8 cellular contexts compared by ENCODE assay signal in genomic region chr16:370980-371728, GRCh38. TPM values are rescaled to one million over a fixed set of nuclear protein-coding genes. Genes with fewer than 3 reads are reported as not detected.
DNase-seq lines count a peak whose midpoint lies in the region; ATAC-seq, FAIRE-seq and TF ChIP-seq lines count a peak whose summit lies in the region.

No MANE protein-coding gene starts in this region.

- H3K9ac ChIP-seq in HepG2 (ENCODE audit: insufficient read depth, low read depth, low read length): 0 out of 2 replicates have a peak overlapping the region, but pooled peaks have one; percentile 28

- no peak for FAIRE-seq in HepG2 (lab: Jason Lieb, UNC)

- H2AFZ ChIP-seq in HepG2 (ENCODE audit: low read length): no peak overlapping the region

- peak overlapping the region; percentile 95 for H3K4me3 Mint-ChIP-seq in activated CD4-positive, alpha-beta T cell treated with anti-CD3 and anti-CD28 coated beads, Interleukin-2, amount 10 ng/mL, durations not matched to agents 7 days and 5 days
- peak overlapping the region; percentile 81 for H3K4me3 Mint-ChIP-seq in activated naive CD8-positive, alpha-beta T cell treated with anti-CD3 and anti-CD28 coated beads, Interleukin-2, amount 50 U/mL, for 24 hours

- H3K27me3 Mint-ChIP-seq in activated CD4-positive, alpha-beta T cell treated with anti-CD3 and anti-CD28 coated beads, Interleukin-2, amount 10 ng/mL, durations not matched to agents 7 days and 5 days: no peaks in the 10 kb centered on the region
- no peaks in the 10 kb centered on the region for H3K27me3 Mint-ChIP-seq in activated naive CD8-positive, alpha-beta T cell treated with anti-CD3 and anti-CD28 coated beads, Interleukin-2, amount 50 U/mL, for 24 hours

- 78% methylated on average over 5 of the region's 15 CpGs for WGBS in HepG2 (ENCODE audit: low lambda C conversion rate)
- WGBS in transverse colon (ENCODE audit: low coverage in 1 of 2), 2 donors: 44 to 66% methylated on average over 4 to 12 of the region's 15 CpGs

- TF ChIP-seq POLR2A in HepG2 (IDR thresholded peaks at IDR 0.05; ENCODE audit: insufficient read depth in 1 of 2, low read depth in 2 of 2, low read length in 2 of 2) (no peak), transverse colon (IDR thresholded peaks at IDR 0.05) (no peak)

- TF ChIP-seq EP300 in HepG2 (IDR thresholded peaks at IDR 0.05; ENCODE audit: low read depth in 2 of 2, low read length in 2 of 2) (no peak), HepG2 (CRISPR knock-in tag; IDR thresholded peaks at IDR 0.05; ENCODE audit: borderline replicate concordance) (no peak), transverse colon (IDR thresholded peaks at IDR 0.05; ENCODE audit: low read depth) (no peak)

- peak overlapping the region; percentile 96 for H3K27ac Mint-ChIP-seq in activated CD4-positive, alpha-beta T cell treated with anti-CD3 and anti-CD28 coated beads, Interleukin-2, amount 10 ng/mL, durations not matched to agents 7 days and 5 days
- peak overlapping the region; percentile 89 for H3K27ac Mint-ChIP-seq in activated naive CD8-positive, alpha-beta T cell treated with anti-CD3 and anti-CD28 coated beads, Interleukin-2, amount 50 U/mL, for 24 hours

- intact Hi-C loops in HepG2 (cut with micrococcal nuclease; ENCODE audit: unreplicated experiment): no loop called here
- intact Hi-C loops in transverse colon (cut with DNase I; ENCODE audit: low total_unique reads): no loop called here

- peaks cover 20% of the 10 kb centered on the region for H3K4me1 Mint-ChIP-seq in activated CD4-positive, alpha-beta T cell treated with anti-CD3 and anti-CD28 coated beads, Interleukin-2, amount 10 ng/mL, durations not matched to agents 7 days and 5 days
- peaks cover 12% of the 10 kb centered on the region for H3K4me1 Mint-ChIP-seq in activated naive CD8-positive, alpha-beta T cell treated with anti-CD3 and anti-CD28 coated beads, Interleukin-2, amount 50 U/mL, for 24 hours

- CTCF ChIA-PET in activated CD4-positive, alpha-beta T cell treated with anti-CD3 and anti-CD28 coated beads, Interleukin-2, amount 10 ng/mL, durations not matched to agents 7 days and 5 days (lab: Charles Lee): interaction anchor here (0.5 to 1.5 kb wide), 5 partner anchors 9 to 1530 kb away, joined by 3 to 5 read pairs (median 3); no protein-coding TSS in a partner anchor
- CTCF ChIA-PET in HepG2 (lab: Yijun Ruan, JAX; ENCODE audit: low intra/inter-chr PET ratio, low total read pairs): no interaction called here

- H3K79me2 ChIP-seq in HepG2 (ENCODE audit: insufficient read depth, low read length): peaks cover 6% of the 10 kb centered on the region

- H3K9me3 ChIP-seq in HepG2 (ENCODE audit: low read length) (no peaks in the 10 kb centered on the region), transverse colon (no peaks in the 10 kb centered on the region)

- H3K4me2 ChIP-seq in HepG2 (ENCODE audit: low read depth, low read length): peak overlapping the region; percentile 64

- H3K36me3 Mint-ChIP-seq in activated CD4-positive, alpha-beta T cell treated with anti-CD3 and anti-CD28 coated beads, Interleukin-2, amount 10 ng/mL, durations not matched to agents 7 days and 5 days (ENCODE audit: low read depth): peaks cover 17% of the 10 kb centered on the region
- peaks cover 11% of the 10 kb centered on the region for H3K36me3 Mint-ChIP-seq in activated naive CD8-positive, alpha-beta T cell treated with anti-CD3 and anti-CD28 coated beads, Interleukin-2, amount 50 U/mL, for 24 hours (ENCODE audit: low read depth)

- no TSS peak for BruUV-seq in HepG2 (replicated peaks; lab: Mats Ljungman, UMichigan)

- H3K4me1 ChIP-seq in HepG2 (ENCODE audit: insufficient read depth, low read length) (peaks cover 23% of the 10 kb centered on the region), transverse colon (peaks cover 12 to 19% (median 13%) of the 10 kb centered on the region in 4 donors)

- H3K9me3 Mint-ChIP-seq in activated CD4-positive, alpha-beta T cell treated with anti-CD3 and anti-CD28 coated beads, Interleukin-2, amount 10 ng/mL, durations not matched to agents 7 days and 5 days: no peaks in the 10 kb centered on the region
- no peaks in the 10 kb centered on the region for H3K9me3 Mint-ChIP-seq in activated naive CD8-positive, alpha-beta T cell treated with anti-CD3 and anti-CD28 coated beads, Interleukin-2, amount 50 U/mL, for 24 hours

- H3K36me3 ChIP-seq in HepG2 (replicated peaks in 1 of 2; ENCODE audit: control insufficient read depth in 1 of 2, insufficient read depth in 2 of 2, low read length in 2 of 2) (peaks cover 17 to 40% of the 10 kb centered on the region in 2 experiments; a peak in 4 of 5 replicates), transverse colon (peaks cover 0 to 24% (median 8%) of the 10 kb centered on the region in 4 donors)

- H3K4me3 ChIP-seq in HepG2 (replicated peaks in 1 of 3; ENCODE audit: insufficient read depth in 1 of 3, low read depth in 2 of 3, low read length in 3 of 3): peak overlapping the region in 2 of 3 experiments; percentile 36 to 44; a peak in 5 of 6 replicates
- peak overlapping the region in 2 of 4 donors; percentile 43 to 61 for H3K4me3 ChIP-seq in transverse colon

- no peak for TF ChIP-seq RAD21 in HepG2 (CRISPR knock-in tag; IDR thresholded peaks at IDR 0.05)

- H3K27ac ChIP-seq in HepG2 (ENCODE audit: extremely low read length, insufficient read depth, low read length) (peak overlapping the region; percentile 44), transverse colon (peak overlapping the region; percentile 71 to 84 (median 72))

- TF ChIP-seq CTCF in HepG2 (CRISPR knock-in tag; IDR thresholded peaks at IDR 0.05) (no peak), transverse colon (IDR thresholded peaks at IDR 0.05) (no peak)

- no peak for ATAC-seq in activated naive CD8-positive, alpha-beta T cell treated with anti-CD3 and anti-CD28 coated beads, Interleukin-2, amount 50 U/mL, for 24 hours
- no peak; the same call in 2 of the 3 replicates for ATAC-seq in HepG2
- ATAC-seq in HG03378 (IDR thresholded peaks at IDR 0.05; ENCODE audit: unreplicated experiment): no peak

- POLR2A ChIA-PET in activated CD4-positive, alpha-beta T cell treated with anti-CD3 and anti-CD28 coated beads, Interleukin-2, amount 10 ng/mL, durations not matched to agents 7 days and 5 days (lab: Charles Lee): interaction anchor here (1.0 kb wide), 1 partner anchor 10 kb away, joined by 3 read pairs; no protein-coding TSS in a partner anchor
- POLR2A ChIA-PET in HepG2 (lab: Yijun Ruan, JAX): interaction anchor here (1.0 to 2.8 kb wide), 5 partner anchors 9 to 136 kb away, joined by 4 to 27 read pairs (median 6); partner anchors contain the start of genes AXIN1, DECR2, FAM234A and PGAP6

- in situ Hi-C loops in HepG2 (cut with HindIII; ENCODE audit: extremely low pct_ligation_motif_present, low pct_unique_long_range_greater_than_20kb): no loop called here
- in situ Hi-C loops in transverse colon (cut with MboI; ENCODE audit: low pct_ligation_motif_present in 1 of 4, low pct_unique_long_range_greater_than_20kb in 1 of 4, low sequenced_read_pairs in 3 of 4): no loop called here

- no peak for DNase-seq in activated CD4-positive, alpha-beta T cell treated with anti-CD3 and anti-CD28 coated beads, Interleukin-2, amount 10 ng/mL, durations not matched to agents 7 days and 5 days
- no peak for DNase-seq in activated CD4-positive, alpha-beta T cell treated with anti-CD3 and anti-CD28 coated beads for 48 hours
- no peak for DNase-seq in activated naive CD8-positive, alpha-beta T cell treated with anti-CD3 and anti-CD28 coated beads, Interleukin-2, amount 50 U/mL, for 24 hours
- DNase-seq in HepG2 (ENCODE audit: low spot score) (no peak), transverse colon (peak; percentile 52), NCI-H526 (lab: John Stamatoyannopoulos, UW) (no peak), KG1 (lab: John Stamatoyannopoulos, UW) (no peak)

- no peaks in the 10 kb centered on the region for H4K20me1 ChIP-seq in HepG2 (ENCODE audit: insufficient read depth, low read length)

- no peaks in the 10 kb centered on the region for H3K27me3 ChIP-seq in HepG2 (ENCODE audit: control insufficient read depth in 1 of 2, insufficient read depth in 2 of 2, low read length in 2 of 2)
- H3K27me3 ChIP-seq in transverse colon: no peaks in the 10 kb centered on the region

RNA-seq across cellular contexts. Expression of gene MRPL28, which starts 0.8 kb away (rescaled TPM):
- total RNA-seq in activated CD4-positive, alpha-beta T cell treated with anti-CD3 and anti-CD28 coated beads, Interleukin-2, amount 10 ng/mL, durations not matched to agents 7 days and 5 days: 10 to 100 TPM; 78.4 to 80.0 TPM
- total RNA-seq in HepG2 (2016; rRNA removed; fragmentation: Illumina TruSeq; extraction: Trizol) (114 and 128 TPM in 2 replicates), transverse colon (10 to 100 TPM; 24.7 to 81.2 (median 53.0) TPM)
- total RNA-seq in HepG2 (2016; cell fraction: cytosol; rRNA removed; fragmentation: Illumina TruSeq; extraction: Trizol; ENCODE audit: low read depth): 30.5 and 32.3 TPM in 2 replicates
- total RNA-seq in HepG2 (2016; cell fraction: insoluble cytoplasmic fraction; rRNA removed; fragmentation: Illumina TruSeq; extraction: Trizol): 115 and 131 TPM in 2 replicates
- 36.8 and 38.6 TPM in 2 replicates for total RNA-seq in HepG2 (2016; cell fraction: membrane; rRNA removed; fragmentation: Illumina TruSeq; extraction: Trizol)
- total RNA-seq in HepG2 (2016; cell fraction: nucleus; rRNA removed; fragmentation: Illumina TruSeq; extraction: Trizol): 35.6 and 38.6 TPM in 2 replicates
- polyA plus RNA-seq in HepG2 (2011; rRNA removed): 121 and 135 TPM in 2 replicates
- polyA plus RNA-seq in HepG2 (2011; cell fraction: cytosol; rRNA removed): 141 and 211 TPM in 2 replicates
- 65.0 and 69.2 TPM in 2 replicates for polyA plus RNA-seq in HepG2 (2011; cell fraction: nucleus; rRNA removed)
- 50.0 and 56.2 TPM in 2 replicates for polyA plus RNA-seq in HepG2 (2012)
- 35.7 and 36.6 TPM in 2 replicates for polyA plus RNA-seq in HepG2 (2016; cell fraction: cytosol; fragmentation: Illumina TruSeq; extraction: Trizol; ENCODE audit: low read depth)
- 162 and 166 TPM in 2 replicates for polyA plus RNA-seq in HepG2 (2016; cell fraction: insoluble cytoplasmic fraction; fragmentation: Illumina TruSeq; extraction: Trizol; ENCODE audit: low read depth)
- 35.5 and 36.2 TPM in 2 replicates for polyA plus RNA-seq in HepG2 (2016; cell fraction: membrane; fragmentation: Illumina TruSeq; extraction: Trizol; ENCODE audit: low read depth)
- 85.4 and 90.0 TPM in 2 replicates for polyA plus RNA-seq in HepG2 (2016; cell fraction: nucleus; fragmentation: Illumina TruSeq; extraction: Trizol; ENCODE audit: insufficient read depth, low read depth)
- 51.3 and 73.8 TPM in 2 replicates for polyA minus RNA-seq in HepG2 (2011; rRNA and poly(A)+ RNA removed; ENCODE audit: low replicate concordance)
- polyA minus RNA-seq in HepG2 (2011; cell fraction: cytosol; rRNA and poly(A)+ RNA removed): 29.4 and 29.5 TPM in 2 replicates
- 10.2 and 13.2 TPM in 2 replicates for polyA minus RNA-seq in HepG2 (2011; cell fraction: nucleus; rRNA and poly(A)+ RNA removed)

RNA-seq across cellular contexts. Expression of gene PGAP6, which starts 10.6 kb away (rescaled TPM):
- 10 to 100 TPM; 85.2 to 99.2 TPM for total RNA-seq in activated CD4-positive, alpha-beta T cell treated with anti-CD3 and anti-CD28 coated beads, Interleukin-2, amount 10 ng/mL, durations not matched to agents 7 days and 5 days
- 33.7 and 52.7 TPM in 2 replicates for total RNA-seq in HepG2 (2016; rRNA removed; fragmentation: Illumina TruSeq; extraction: Trizol)
- 52.2 and 54.4 TPM in 2 replicates for total RNA-seq in HepG2 (2016; cell fraction: cytosol; rRNA removed; fragmentation: Illumina TruSeq; extraction: Trizol; ENCODE audit: low read depth)
- total RNA-seq in HepG2 (2016; cell fraction: insoluble cytoplasmic fraction; rRNA removed; fragmentation: Illumina TruSeq; extraction: Trizol): 27.1 and 52.1 TPM in 2 replicates
- 108 and 112 TPM in 2 replicates for total RNA-seq in HepG2 (2016; cell fraction: membrane; rRNA removed; fragmentation: Illumina TruSeq; extraction: Trizol)
- 36.6 and 38.8 TPM in 2 replicates for total RNA-seq in HepG2 (2016; cell fraction: nucleus; rRNA removed; fragmentation: Illumina TruSeq; extraction: Trizol)
- polyA plus RNA-seq in HepG2 (2011; rRNA removed): 136 and 192 TPM in 2 replicates
- polyA plus RNA-seq in HepG2 (2011; cell fraction: cytosol; rRNA removed): 183 and 222 TPM in 2 replicates
- polyA plus RNA-seq in HepG2 (2011; cell fraction: nucleus; rRNA removed): 308 and 324 TPM in 2 replicates
- 54.7 and 75.9 TPM in 2 replicates for polyA plus RNA-seq in HepG2 (2012)
- polyA plus RNA-seq in HepG2 (2016; cell fraction: cytosol; fragmentation: Illumina TruSeq; extraction: Trizol; ENCODE audit: low read depth): 90.3 and 94.2 TPM in 2 replicates
- polyA plus RNA-seq in HepG2 (2016; cell fraction: insoluble cytoplasmic fraction; fragmentation: Illumina TruSeq; extraction: Trizol; ENCODE audit: low read depth): 43.3 and 54.7 TPM in 2 replicates
- polyA plus RNA-seq in HepG2 (2016; cell fraction: membrane; fragmentation: Illumina TruSeq; extraction: Trizol; ENCODE audit: low read depth): 117 and 127 TPM in 2 replicates
- 107 and 123 TPM in 2 replicates for polyA plus RNA-seq in HepG2 (2016; cell fraction: nucleus; fragmentation: Illumina TruSeq; extraction: Trizol; ENCODE audit: insufficient read depth, low read depth)
- polyA minus RNA-seq in HepG2 (2011; rRNA and poly(A)+ RNA removed; ENCODE audit: low replicate concordance): 53.1 and 397 TPM in 2 replicates
- 61.4 and 63.3 TPM in 2 replicates for polyA minus RNA-seq in HepG2 (2011; cell fraction: cytosol; rRNA and poly(A)+ RNA removed)
- polyA minus RNA-seq in HepG2 (2011; cell fraction: nucleus; rRNA and poly(A)+ RNA removed): 26.0 and 48.0 TPM in 2 replicates
- 100 to 1,000 TPM; 105 to 300 (median 179) TPM for total RNA-seq in transverse colon

RNA-seq across cellular contexts. Expression of gene AXIN1, which starts 18.6 kb away (rescaled TPM):
- 10 to 100 TPM; 25.5 to 30.6 TPM for total RNA-seq in activated CD4-positive, alpha-beta T cell treated with anti-CD3 and anti-CD28 coated beads, Interleukin-2, amount 10 ng/mL, durations not matched to agents 7 days and 5 days
- total RNA-seq in HepG2 (2016; rRNA removed; fragmentation: Illumina TruSeq; extraction: Trizol) (18.8 and 24.0 TPM in 2 replicates), transverse colon (10 to 100 TPM; 41.4 to 73.7 (median 58.7) TPM)
- 17.0 and 18.3 TPM in 2 replicates for total RNA-seq in HepG2 (2016; cell fraction: cytosol; rRNA removed; fragmentation: Illumina TruSeq; extraction: Trizol; ENCODE audit: low read depth)
- total RNA-seq in HepG2 (2016; cell fraction: insoluble cytoplasmic fraction; rRNA removed; fragmentation: Illumina TruSeq; extraction: Trizol): 14.2 and 23.9 TPM in 2 replicates
- 32.6 and 32.8 TPM in 2 replicates for total RNA-seq in HepG2 (2016; cell fraction: membrane; rRNA removed; fragmentation: Illumina TruSeq; extraction: Trizol)
- total RNA-seq in HepG2 (2016; cell fraction: nucleus; rRNA removed; fragmentation: Illumina TruSeq; extraction: Trizol): 14.9 and 17.5 TPM in 2 replicates
- 26.0 and 28.5 TPM in 2 replicates for polyA plus RNA-seq in HepG2 (2011; rRNA removed)
- 37.0 and 44.7 TPM in 2 replicates for polyA plus RNA-seq in HepG2 (2011; cell fraction: cytosol; rRNA removed)
- 55.4 and 62.8 TPM in 2 replicates for polyA plus RNA-seq in HepG2 (2011; cell fraction: nucleus; rRNA removed)
- polyA plus RNA-seq in HepG2 (2012): 28.4 and 30.4 TPM in 2 replicates
- 8.5 and 8.8 TPM in 2 replicates for polyA plus RNA-seq in HepG2 (2016; cell fraction: cytosol; fragmentation: Illumina TruSeq; extraction: Trizol; ENCODE audit: low read depth)
- 19.0 and 24.8 TPM in 2 replicates for polyA plus RNA-seq in HepG2 (2016; cell fraction: insoluble cytoplasmic fraction; fragmentation: Illumina TruSeq; extraction: Trizol; ENCODE audit: low read depth)
- polyA plus RNA-seq in HepG2 (2016; cell fraction: membrane; fragmentation: Illumina TruSeq; extraction: Trizol; ENCODE audit: low read depth): 22.0 and 23.4 TPM in 2 replicates
- 30.6 and 31.6 TPM in 2 replicates for polyA plus RNA-seq in HepG2 (2016; cell fraction: nucleus; fragmentation: Illumina TruSeq; extraction: Trizol; ENCODE audit: insufficient read depth, low read depth)
- 10.4 and 24.0 TPM in 2 replicates for polyA minus RNA-seq in HepG2 (2011; rRNA and poly(A)+ RNA removed; ENCODE audit: low replicate concordance)
- polyA minus RNA-seq in HepG2 (2011; cell fraction: cytosol; rRNA and poly(A)+ RNA removed): 21.4 and 23.6 TPM in 2 replicates
- polyA minus RNA-seq in HepG2 (2011; cell fraction: nucleus; rRNA and poly(A)+ RNA removed): 14.3 and 15.7 TPM in 2 replicates

RNA-seq across cellular contexts. Expression of gene NME4, which starts 25.8 kb away (rescaled TPM):
- 10 to 100 TPM; 27.0 to 30.9 TPM for total RNA-seq in activated CD4-positive, alpha-beta T cell treated with anti-CD3 and anti-CD28 coated beads, Interleukin-2, amount 10 ng/mL, durations not matched to agents 7 days and 5 days
- 82.8 and 121 TPM in 2 replicates for total RNA-seq in HepG2 (2016; rRNA removed; fragmentation: Illumina TruSeq; extraction: Trizol)
- total RNA-seq in HepG2 (2016; cell fraction: cytosol; rRNA removed; fragmentation: Illumina TruSeq; extraction: Trizol; ENCODE audit: low read depth): 711 and 716 TPM in 2 replicates
- total RNA-seq in HepG2 (2016; cell fraction: insoluble cytoplasmic fraction; rRNA removed; fragmentation: Illumina TruSeq; extraction: Trizol): 79.6 and 119 TPM in 2 replicates
- 463 and 513 TPM in 2 replicates for total RNA-seq in HepG2 (2016; cell fraction: membrane; rRNA removed; fragmentation: Illumina TruSeq; extraction: Trizol)
- 47.7 and 52.8 TPM in 2 replicates for total RNA-seq in HepG2 (2016; cell fraction: nucleus; rRNA removed; fragmentation: Illumina TruSeq; extraction: Trizol)
- polyA plus RNA-seq in HepG2 (2011; rRNA removed): 263 and 275 TPM in 2 replicates
- 199 and 344 TPM in 2 replicates for polyA plus RNA-seq in HepG2 (2011; cell fraction: cytosol; rRNA removed)
- polyA plus RNA-seq in HepG2 (2011; cell fraction: nucleus; rRNA removed): 245 and 274 TPM in 2 replicates
- 136 and 145 TPM in 2 replicates for polyA plus RNA-seq in HepG2 (2012)
- 1,773 and 1,829 TPM in 2 replicates for polyA plus RNA-seq in HepG2 (2016; cell fraction: cytosol; fragmentation: Illumina TruSeq; extraction: Trizol; ENCODE audit: low read depth)
- polyA plus RNA-seq in HepG2 (2016; cell fraction: insoluble cytoplasmic fraction; fragmentation: Illumina TruSeq; extraction: Trizol; ENCODE audit: low read depth): 189 and 200 TPM in 2 replicates
- 997 and 1,012 TPM in 2 replicates for polyA plus RNA-seq in HepG2 (2016; cell fraction: membrane; fragmentation: Illumina TruSeq; extraction: Trizol; ENCODE audit: low read depth)
- polyA plus RNA-seq in HepG2 (2016; cell fraction: nucleus; fragmentation: Illumina TruSeq; extraction: Trizol; ENCODE audit: insufficient read depth, low read depth): 195 and 217 TPM in 2 replicates
- polyA minus RNA-seq in HepG2 (2011; rRNA and poly(A)+ RNA removed; ENCODE audit: low replicate concordance): 21.3 and 147 TPM in 2 replicates
- 51.2 and 63.8 TPM in 2 replicates for polyA minus RNA-seq in HepG2 (2011; cell fraction: cytosol; rRNA and poly(A)+ RNA removed)
- polyA minus RNA-seq in HepG2 (2011; cell fraction: nucleus; rRNA and poly(A)+ RNA removed): 27.2 and 27.9 TPM in 2 replicates
- total RNA-seq in transverse colon: 10 to 100 TPM; 37.5 to 82.3 (median 58.1) TPM

RNA-seq across cellular contexts. Expression of gene DECR2, which starts 30.5 kb away (rescaled TPM):
- 1 to 10 TPM; 5.3 to 6.9 TPM for total RNA-seq in activated CD4-positive, alpha-beta T cell treated with anti-CD3 and anti-CD28 coated beads, Interleukin-2, amount 10 ng/mL, durations not matched to agents 7 days and 5 days
- total RNA-seq in HepG2 (2016; rRNA removed; fragmentation: Illumina TruSeq; extraction: Trizol): 27.8 and 36.3 TPM in 2 replicates
- total RNA-seq in HepG2 (2016; cell fraction: cytosol; rRNA removed; fragmentation: Illumina TruSeq; extraction: Trizol; ENCODE audit: low read depth): 22.1 and 28.4 TPM in 2 replicates
- 28.1 and 37.2 TPM in 2 replicates for total RNA-seq in HepG2 (2016; cell fraction: insoluble cytoplasmic fraction; rRNA removed; fragmentation: Illumina TruSeq; extraction: Trizol)
- total RNA-seq in HepG2 (2016; cell fraction: membrane; rRNA removed; fragmentation: Illumina TruSeq; extraction: Trizol): 22.1 and 27.1 TPM in 2 replicates
- total RNA-seq in HepG2 (2016; cell fraction: nucleus; rRNA removed; fragmentation: Illumina TruSeq; extraction: Trizol): 34.5 and 35.9 TPM in 2 replicates
- polyA plus RNA-seq in HepG2 (2011; rRNA removed): 44.6 and 51.2 TPM in 2 replicates
- polyA plus RNA-seq in HepG2 (2011; cell fraction: cytosol; rRNA removed): 29.5 and 53.6 TPM in 2 replicates
- polyA plus RNA-seq in HepG2 (2011; cell fraction: nucleus; rRNA removed): 220 and 244 TPM in 2 replicates
- polyA plus RNA-seq in HepG2 (2012): 22.1 and 23.1 TPM in 2 replicates
- 13.3 and 15.1 TPM in 2 replicates for polyA plus RNA-seq in HepG2 (2016; cell fraction: cytosol; fragmentation: Illumina TruSeq; extraction: Trizol; ENCODE audit: low read depth)
- polyA plus RNA-seq in HepG2 (2016; cell fraction: insoluble cytoplasmic fraction; fragmentation: Illumina TruSeq; extraction: Trizol; ENCODE audit: low read depth): 31.8 and 35.2 TPM in 2 replicates
- 19.1 and 19.5 TPM in 2 replicates for polyA plus RNA-seq in HepG2 (2016; cell fraction: membrane; fragmentation: Illumina TruSeq; extraction: Trizol; ENCODE audit: low read depth)
- 124 and 131 TPM in 2 replicates for polyA plus RNA-seq in HepG2 (2016; cell fraction: nucleus; fragmentation: Illumina TruSeq; extraction: Trizol; ENCODE audit: insufficient read depth, low read depth)
- 15.9 and 53.9 TPM in 2 replicates for polyA minus RNA-seq in HepG2 (2011; rRNA and poly(A)+ RNA removed; ENCODE audit: low replicate concordance)
- polyA minus RNA-seq in HepG2 (2011; cell fraction: cytosol; rRNA and poly(A)+ RNA removed): 17.0 and 17.7 TPM in 2 replicates
- 25.4 and 25.9 TPM in 2 replicates for polyA minus RNA-seq in HepG2 (2011; cell fraction: nucleus; rRNA and poly(A)+ RNA removed)
- 100 to 1,000 TPM in 2 of 4 donors, 10 to 100 TPM in 2; 65.7 to 148 (median 108) TPM for total RNA-seq in transverse colon
